In the genomic region with DNA sequence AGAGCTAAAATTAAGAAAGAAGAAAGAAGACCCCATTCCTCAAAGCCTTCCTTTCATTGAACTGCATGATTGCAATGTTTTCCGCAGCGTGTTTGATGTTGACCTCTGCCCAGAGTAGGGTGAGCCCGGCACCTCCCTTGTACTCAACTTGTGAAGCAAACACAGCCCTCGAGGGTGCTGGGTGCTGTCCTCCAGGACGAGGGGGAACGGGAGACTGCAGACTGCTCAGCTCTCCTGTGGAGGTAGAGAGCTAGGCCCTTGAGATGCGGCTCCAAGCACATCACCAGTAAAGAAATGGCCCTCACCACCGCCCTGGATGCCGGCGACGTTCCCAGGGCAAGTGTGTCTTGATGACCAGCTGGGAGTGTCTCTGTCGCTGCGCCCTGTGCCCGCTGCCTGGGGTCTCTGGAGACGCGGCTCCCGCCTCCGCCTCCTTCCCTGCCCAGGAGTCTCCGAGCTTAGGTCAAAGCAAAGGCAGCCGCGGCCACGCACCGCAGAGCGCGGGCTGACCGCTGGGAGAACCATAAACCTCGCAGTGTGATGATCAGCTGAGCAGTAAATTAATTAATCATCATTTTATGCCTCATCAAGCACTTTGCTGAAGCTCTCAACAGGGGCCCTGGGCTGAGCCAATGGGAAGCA, we compare ENCODE assay signal across 16 cellular contexts.
DNase-seq lines count a peak whose midpoint lies in the region; ATAC-seq and TF ChIP-seq lines count a peak whose summit lies in the region.
"Had no signal": no experiment of that assay in that cellular context is flagged by ENCODE, and none has a peak within 500 bp of the region (broad histone marks: within the 10 kb centered on the region; RNA-seq: fewer than 3 reads in every experiment).

No MANE protein-coding gene starts in this region.

- H3K27me3 ChIP-seq in BLaER1 (no peaks in the 10 kb centered on the region), PC-9 (ENCODE audit: insufficient read depth, low read depth) (peaks cover 100% of the 10 kb centered on the region)

- BruUV-seq in PC-9 (replicated peaks; lab: Mats Ljungman, UMichigan) = no TSS peak

- no peak for ATAC-seq in GM21723 (IDR thresholded peaks at IDR 0.05; ENCODE audit: unreplicated experiment)
- ATAC-seq: HCT116 had no signal

- no peak for TF ChIP-seq POLR2A in erythroblast (IDR thresholded peaks at IDR 0.05; ENCODE audit: low read length)

- H3K9me3 Mint-ChIP-seq in nephron progenitor cell = no peaks in the 10 kb centered on the region

- peaks cover 12% of the 10 kb centered on the region for H3K9me3 ChIP-seq in BLaER1
- H3K9me3 ChIP-seq in PC-9 (ENCODE audit: insufficient read depth, low read depth) = no peaks in the 10 kb centered on the region

- no peaks in the 10 kb centered on the region for H3K9me2 ChIP-seq in PC-9 (ENCODE audit: insufficient read depth)

- intact Hi-C loops in PC-9 (cut with micrococcal nuclease; ENCODE audit: unreplicated experiment) = no loop called here

- no peaks in the 10 kb centered on the region for H3F3A ChIP-seq in PC-9 (ENCODE audit: insufficient read depth, low read depth)

- H3K4me1 Mint-ChIP-seq in nephron progenitor cell = peaks cover 56% of the 10 kb centered on the region
- H3K4me1 Mint-ChIP-seq: CD4-positive, alpha-beta memory T cell had no signal

- H3K36me3 Mint-ChIP-seq in nephron progenitor cell (ENCODE audit: low read depth) = no peaks in the 10 kb centered on the region
- H3K36me3 Mint-ChIP-seq: CD4-positive, alpha-beta memory T cell had no signal

- CTCF ChIA-PET in PC-9 (lab: Charles Lee) = no interaction called here

- no peaks in the 10 kb centered on the region for H4K20me1 ChIP-seq in BLaER1
- 0 out of 2 replicates have a peak, but pooled peaks cover 4% of the 10 kb centered on the region for H4K20me1 ChIP-seq in PC-9 (ENCODE audit: insufficient read depth)

- H3K4me1 ChIP-seq in BLaER1 = peaks cover 23% of the 10 kb centered on the region
- no peaks in the 10 kb centered on the region for H3K4me1 ChIP-seq in PC-9 (replicated peaks; ENCODE audit: insufficient read depth)

- no peaks in the 10 kb centered on the region for H3K79me2 ChIP-seq in PC-9 (ENCODE audit: low read depth)

- H3K4me3 Mint-ChIP-seq in nephron progenitor cell = peak overlapping the region; percentile 63
- H3K4me3 Mint-ChIP-seq: CD4-positive, alpha-beta memory T cell had no signal

- no peak overlapping the region for H2AFZ ChIP-seq in PC-9
- H2AFZ ChIP-seq: GM23248 had no signal

- TF ChIP-seq CTCF in nephron progenitor cell (IDR thresholded peaks at IDR 0.05) (no peak), PC-9 (conservative IDR thresholded peaks at IDR 0.05) (no peak)

- DNase-seq in DMS79 treated with DMSO at 0.1 percent for 48 hours (lab: John Stamatoyannopoulos, UW) (peak; percentile 34), NCI-H774 (lab: John Stamatoyannopoulos, UW) (peak; percentile 55), nephron progenitor cell (peak; percentile 81), NCI-H446 (lab: John Stamatoyannopoulos, UW) (no peak), PC-9 (no peak), erythroblast (lab: John Stamatoyannopoulos, UW) (no peak)
- DNase-seq: 8988T; AML-193; CD4-positive, alpha-beta memory T cell; COR-L47; GM23248 had no signal

- H3K36me3 ChIP-seq in BLaER1 (no peaks in the 10 kb centered on the region), PC-9 (ENCODE audit: low read depth) (no peaks in the 10 kb centered on the region)

- H3K27ac Mint-ChIP-seq in nephron progenitor cell = peak overlapping the region; percentile 57
- H3K27ac Mint-ChIP-seq: CD4-positive, alpha-beta memory T cell had no signal

- H3K4me3 ChIP-seq in BLaER1 (no peak overlapping the region), PC-9 (no peak overlapping the region)
- H3K4me3 ChIP-seq: GM23248 had no signal

- H3K4me2 ChIP-seq in BLaER1 = peak overlapping the region; percentile 47
- H3K4me2 ChIP-seq in PC-9 = no peak overlapping the region

- peaks cover 51% of the 10 kb centered on the region for H3K27me3 Mint-ChIP-seq in nephron progenitor cell (ENCODE audit: low read depth, poor library complexity)
- H3K27me3 Mint-ChIP-seq: CD4-positive, alpha-beta memory T cell had no signal

- no peak overlapping the region for H3K9ac ChIP-seq in BLaER1
- H3K9ac ChIP-seq: GM23248 had no signal

- no peak overlapping the region for H3K27ac ChIP-seq in BLaER1
- H3K27ac ChIP-seq in PC-9 = no peak overlapping the region
- H3K27ac ChIP-seq: C4-2B, GM23248, HL-60 had no signal

- POLR2A ChIA-PET in PC-9 (lab: Charles Lee; ENCODE audit: unreplicated experiment) = no interaction called here

Comparison
In these comparisons a context has a peak if more than half of its experiments do, and no peak if none do; other contexts are left out.
1. DNase-seq: peak in DMS79 treated with DMSO at 0.1 percent for 48 hours (single experiment), NCI-H774 (single experiment) and nephron progenitor cell (single experiment); none in NCI-H446 (0 of 2), PC-9 (0 of 2) and erythroblast (0 of 2).